ENCODE assay signal across 20 cellular contexts in the genomic region with DNA sequence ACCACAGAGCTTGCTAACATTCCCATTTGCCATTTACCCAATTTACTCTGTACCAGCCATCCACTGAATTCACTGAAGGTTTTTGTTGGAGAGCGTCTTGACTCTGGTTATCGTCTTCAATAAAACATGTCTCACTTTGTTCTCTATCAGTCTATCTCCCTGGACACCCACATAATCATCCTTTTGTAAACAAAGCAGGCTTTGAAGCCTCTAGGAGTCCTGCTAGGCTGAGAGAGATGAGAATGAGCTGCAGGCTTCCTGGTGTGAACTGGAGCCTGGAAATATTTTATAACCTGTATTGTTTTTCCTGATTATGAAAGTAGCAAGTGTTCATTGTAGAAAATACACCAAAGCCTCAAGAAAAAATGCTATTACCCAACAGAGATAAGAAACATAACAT.
DNase-seq lines count a peak whose midpoint lies in the region; ATAC-seq, FAIRE-seq and TF ChIP-seq lines count a peak whose summit lies in the region.
"Had no signal": no experiment of that assay in that cellular context is flagged by ENCODE, and none has a peak within 500 bp of the region (broad histone marks: within the 10 kb centered on the region; RNA-seq: fewer than 3 reads in every experiment).

No MANE protein-coding gene starts in this region.

- CTCF ChIA-PET in A549 (lab: Yijun Ruan, JAX): interaction anchor here (0.6 to 1.5 kb wide), 3 partner anchors 8 to 170 kb away, joined by 3 to 5 read pairs (median 3); no protein-coding TSS in a partner anchor

- H3K9me3 Mint-ChIP-seq in brain: peaks cover 0 to 3% (median 0%) of the 10 kb centered on the region in 5 experiments
- H3K9me3 Mint-ChIP-seq: activated T-helper 2 cell treated with anti-CD3 and anti-CD28 coated beads, Interferon-gamma antibody, Interleukin-2, Interleukin-4, amounts not matched to agents 10 μg/mL and 5 μg/mL and 100 μg/mL, durations not matched to agents 14 hours and 24 hours and 36 hours; CD8-positive, alpha-beta memory T cell; stimulated activated effector memory CD8-positive, alpha-beta T cell treated with anti-CD3 and anti-CD28 coated beads, Interleukin-12 subunit alpha, Interleukin-12 subunit beta, amount 100 ng/mL, for 72 hours had no signal

- H3K36me3 Mint-ChIP-seq in brain: no peaks in the 10 kb centered on the region
- H3K36me3 Mint-ChIP-seq: CD8-positive, alpha-beta memory T cell; stimulated activated effector memory CD8-positive, alpha-beta T cell treated with anti-CD3 and anti-CD28 coated beads, Interleukin-12 subunit alpha, Interleukin-12 subunit beta, amount 100 ng/mL, for 72 hours had no signal

- H3K4me3 Mint-ChIP-seq in brain: no peak overlapping the region
- H3K4me3 Mint-ChIP-seq: activated CD8-positive, alpha-beta T cell treated with anti-CD3 and anti-CD28 coated beads, Interleukin-2, amount 10 ng/mL, durations not matched to agents 7 days and 5 days; CD8-positive, alpha-beta memory T cell; stimulated activated effector memory CD8-positive, alpha-beta T cell treated with anti-CD3 and anti-CD28 coated beads, Interleukin-12 subunit alpha, Interleukin-12 subunit beta, amount 100 ng/mL, for 72 hours had no signal

- TF ChIP-seq POLR2A in A549 (IDR thresholded peaks at IDR 0.05; ENCODE audit: low read length) (no peak), tibial nerve (IDR thresholded peaks at IDR 0.05) (no peak)

- H3K4me1 Mint-ChIP-seq in brain: peaks cover 42% of the 10 kb centered on the region
- H3K4me1 Mint-ChIP-seq: CD8-positive, alpha-beta memory T cell; stimulated activated effector memory CD8-positive, alpha-beta T cell treated with anti-CD3 and anti-CD28 coated beads, Interleukin-12 subunit alpha, Interleukin-12 subunit beta, amount 100 ng/mL, for 72 hours had no signal

- H3K4me1 ChIP-seq in A549 (peaks cover 36% of the 10 kb centered on the region), mucosa of descending colon (ENCODE audit: low read depth) (no peaks in the 10 kb centered on the region), tibial nerve (no peaks in the 10 kb centered on the region)
- H3K4me1 ChIP-seq: upper lobe of right lung had no signal

- no peaks in the 10 kb centered on the region for H3K27me3 ChIP-seq in tibial nerve
- H3K27me3 ChIP-seq: upper lobe of right lung had no signal

- H3K36me3 ChIP-seq in mucosa of descending colon (ENCODE audit: low read depth): no peaks in the 10 kb centered on the region
- no peaks in the 10 kb centered on the region for H3K36me3 ChIP-seq in tibial nerve
- H3K36me3 ChIP-seq: upper lobe of right lung had no signal

- no peaks in the 10 kb centered on the region for H3K9me3 ChIP-seq in A549
- H3K9me3 ChIP-seq in mucosa of descending colon: no peaks in the 10 kb centered on the region
- no peaks in the 10 kb centered on the region for H3K9me3 ChIP-seq in tibial nerve
- H3K9me3 ChIP-seq: upper lobe of right lung had no signal

- POLR2A ChIA-PET in A549 (lab: Yijun Ruan, JAX): no interaction called here

- TF ChIP-seq EP300 in A549 (IDR thresholded peaks at IDR 0.05) (no peak), tibial nerve (IDR thresholded peaks at IDR 0.05) (no peak)

- intact Hi-C loops in mucosa of descending colon (cut with DNase I, micrococcal nuclease): no loop called here

- no peak for TF ChIP-seq CTCF in A549 (IDR thresholded peaks at IDR 0.05)
- no peak for TF ChIP-seq CTCF in brain (conservative IDR thresholded peaks at IDR 0.05)
- no peak for TF ChIP-seq CTCF in mucosa of descending colon (IDR thresholded peaks at IDR 0.05)
- no peak for TF ChIP-seq CTCF in tibial nerve (IDR thresholded peaks at IDR 0.05)

- no peak for TF ChIP-seq RAD21 in A549 (conservative IDR thresholded peaks at IDR 0.05 in 1 of 2, IDR thresholded peaks at IDR 0.05 in 1 of 2)

- H3K27ac ChIP-seq in A549: peak overlapping the region in 1 of 2 experiments; percentile 29; a peak in 2 of 6 replicates
- H3K27ac ChIP-seq in tibial nerve: no peak overlapping the region
- H3K27ac ChIP-seq: skin epidermis, upper lobe of right lung had no signal

- H3K4me2 ChIP-seq in A549: peak overlapping the region; percentile 12

- peak overlapping the region in 4 of 5 experiments; percentile 61 to 89 (median 81) for H3K27ac Mint-ChIP-seq in brain
- H3K27ac Mint-ChIP-seq: activated CD8-positive, alpha-beta T cell treated with anti-CD3 and anti-CD28 coated beads, Interleukin-2, amount 10 ng/mL, durations not matched to agents 7 days and 5 days; activated T-helper 2 cell treated with anti-CD3 and anti-CD28 coated beads, Interferon-gamma antibody, Interleukin-2, Interleukin-4, amounts not matched to agents 10 μg/mL and 5 μg/mL and 100 μg/mL, durations not matched to agents 14 hours and 24 hours and 36 hours; stimulated activated effector memory CD8-positive, alpha-beta T cell treated with anti-CD3 and anti-CD28 coated beads, Interleukin-12 subunit alpha, Interleukin-12 subunit beta, amount 100 ng/mL, for 72 hours had no signal

- WGBS in A549 (ENCODE audit: missing lambda C conversion rate): 21% methylated on average over 2 of the region's 2 CpGs
- 13 to 31% methylated on average over 2 of the region's 2 CpGs for whole genome bisulfite sequencing in tibial nerve, 2 donors

- peaks cover 4% of the 10 kb centered on the region for H3K27me3 Mint-ChIP-seq in brain

- H3K4me3 ChIP-seq in A549 (no peak overlapping the region), mucosa of descending colon (no peak overlapping the region), tibial nerve (no peak overlapping the region)
- H3K4me3 ChIP-seq: skin epidermis, upper lobe of right lung had no signal

- ATAC-seq in A549: peak in 1 of 2 experiments; percentile 34; a peak in 1 of 6 replicates
- ATAC-seq in mucosa of descending colon: peak; percentile 27
- ATAC-seq in GM21367 (IDR thresholded peaks at IDR 0.05; ENCODE audit: unreplicated experiment): no peak
- ATAC-seq: activated CD8-positive, alpha-beta T cell treated with anti-CD3 and anti-CD28 coated beads, Interleukin-2, amount 10 ng/mL, durations not matched to agents 7 days and 5 days; stimulated activated effector memory CD8-positive, alpha-beta T cell treated with anti-CD3 and anti-CD28 coated beads, Interleukin-12 subunit alpha, Interleukin-12 subunit beta, amount 100 ng/mL, for 72 hours; upper lobe of right lung had no signal

- FAIRE-seq in A549 (lab: Jason Lieb, UNC): no peak
- FAIRE-seq: colon, G401.6, GM12891, kidney had no signal

- DNase-seq in A549 (ENCODE audit: low read depth in 1 of 2, low spot score in 1 of 2) (peak in 1 of 2 experiments; percentile 14), NCI-H345 (lab: John Stamatoyannopoulos, UW) (peak; percentile 44), mucosa of descending colon (no peak), tibial nerve (ENCODE audit: low spot score in 2 of 2) (no peak), NCI-H187 (lab: John Stamatoyannopoulos, UW) (no peak), SHP77 treated with DMSO at 0.1 percent for 48 hours (lab: John Stamatoyannopoulos, UW) (no peak)
- DNase-seq: activated CD8-positive, alpha-beta T cell treated with anti-CD3 and anti-CD28 coated beads, Interleukin-2, amount 10 ng/mL, durations not matched to agents 7 days and 5 days; CD8-positive, alpha-beta memory T cell; HCEC 1CT; kidney; SW 1271; upper lobe of right lung had no signal

TF ChIP-seq in A549, 52 proteins besides CTCF, POLR2A, EP300 and RAD21:
- TF ChIP-seq KDM1A (IDR thresholded peaks at IDR 0.05; ENCODE audit: low read depth) (no peak), GATA3 (IDR thresholded peaks at IDR 0.05; ENCODE audit: borderline replicate concordance) (peak; percentile 34; the same call in 1 of the 2 replicates)
